In the genomic region with DNA sequence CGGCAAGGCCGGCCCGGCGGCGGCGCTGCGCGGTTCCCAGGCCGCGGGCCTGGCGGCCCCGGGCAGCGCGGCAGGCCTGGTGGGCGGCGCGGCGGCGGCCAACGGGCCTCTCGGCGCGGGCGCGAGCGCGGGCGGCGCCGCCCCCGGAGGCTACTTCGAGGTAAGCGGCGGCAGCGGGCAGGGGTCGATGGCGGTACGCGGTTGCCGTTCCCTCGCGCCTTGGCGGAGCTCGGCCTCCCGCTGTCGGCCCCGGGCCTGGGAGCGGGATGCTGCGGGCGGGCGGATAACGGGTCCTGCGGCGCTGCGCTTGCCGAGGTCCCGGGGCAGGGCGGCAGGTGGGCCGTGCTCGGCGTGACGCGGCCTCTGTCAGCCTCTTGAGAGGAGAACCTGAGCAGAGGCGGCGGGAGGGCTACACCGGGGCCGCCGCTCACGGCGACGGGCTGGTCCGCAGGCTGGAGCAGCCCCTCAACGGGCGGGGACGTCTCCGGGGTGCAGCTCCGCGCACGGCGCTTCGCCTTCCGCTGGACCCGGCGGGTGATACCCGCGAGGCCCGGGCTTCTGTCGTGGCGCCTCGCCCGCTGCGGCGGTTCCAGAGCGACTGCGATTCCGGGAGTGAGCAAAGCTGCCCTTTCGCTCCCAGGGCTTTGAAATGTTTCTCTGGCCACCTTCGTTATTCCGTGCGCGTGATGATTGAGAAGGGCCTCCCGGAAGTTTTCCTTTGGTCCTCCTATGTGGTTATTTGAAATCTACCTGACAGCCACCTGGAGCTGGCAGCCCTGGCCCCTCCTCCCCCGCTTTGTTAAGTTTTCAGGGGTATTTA, we compare ENCODE assay signal across 8 cellular contexts. TPM values are rescaled to one million over a fixed set of nuclear protein-coding genes. Genes with fewer than 3 reads are reported as not detected.
DNase-seq lines count a peak whose midpoint lies in the region; ATAC-seq, FAIRE-seq and TF ChIP-seq lines count a peak whose summit lies in the region.

No MANE protein-coding gene starts in this region.

- intact Hi-C loops in mucosa of descending colon (cut with DNase I, micrococcal nuclease): no loop called here

- H3K4me3 ChIP-seq in endodermal cell (ENCODE audit: low read length) (peak overlapping the region; percentile 90), mucosa of descending colon (peak overlapping the region; percentile 72)

- H3K27ac Mint-ChIP-seq in endodermal cell: peak overlapping the region; percentile 83

- no peaks in the 10 kb centered on the region for H3K27me3 ChIP-seq in endodermal cell (ENCODE audit: control insufficient read depth, insufficient read depth, low read length, poor library complexity, severe bottlenecking)

- peak overlapping the region; percentile 83 for H3K4me3 Mint-ChIP-seq in endodermal cell

- H3K36me3 ChIP-seq in endodermal cell (ENCODE audit: control insufficient read depth, insufficient read depth, low read length) (peaks cover 5% of the 10 kb centered on the region), mucosa of descending colon (ENCODE audit: low read depth) (no peaks in the 10 kb centered on the region)

- H3K4me1 ChIP-seq in endodermal cell (ENCODE audit: control insufficient read depth, insufficient read depth, low read length): no peaks in the 10 kb centered on the region
- peaks cover 16% of the 10 kb centered on the region for H3K4me1 ChIP-seq in mucosa of descending colon (ENCODE audit: low read depth)

- H3K4me1 Mint-ChIP-seq in endodermal cell: peaks cover 10% of the 10 kb centered on the region

- no peaks in the 10 kb centered on the region for H3K27me3 Mint-ChIP-seq in endodermal cell (ENCODE audit: insufficient read depth)

- TF ChIP-seq CTCF in endodermal cell (conservative IDR thresholded peaks at IDR 0.05) (no peak), mucosa of descending colon (IDR thresholded peaks at IDR 0.05) (no peak)

- H3K9ac ChIP-seq in endodermal cell (ENCODE audit: extremely low read depth, low read length, poor library complexity, severe bottlenecking): peak overlapping the region; percentile 86

- 0% methylated on average over 36 to 103 of the region's 103 CpGs for WGBS in endodermal cell (ENCODE audit: insufficient coverage in 1 of 2, insufficient read length in 1 of 2), 2 experiments

- no peaks in the 10 kb centered on the region for H3K9me3 Mint-ChIP-seq in endodermal cell

- H3K9me3 ChIP-seq in endodermal cell (ENCODE audit: control insufficient read depth, low read length) (no peaks in the 10 kb centered on the region), mucosa of descending colon (no peaks in the 10 kb centered on the region)

- in situ Hi-C loops in G401 (cut with HindIII; ENCODE audit: low sequenced_read_pairs): no loop called here

- H3K27ac ChIP-seq in endodermal cell (ENCODE audit: low read depth, low read length): peak overlapping the region; percentile 85

- peaks cover 4% of the 10 kb centered on the region for H3K36me3 Mint-ChIP-seq in endodermal cell (ENCODE audit: low read depth)

- peak; percentile 44 for DNase-seq in G401 (ENCODE audit: low spot score)
- peak; percentile 23 for DNase-seq in HCEC 1CT
- DNase-seq in NCI-H2029 treated with DMSO at 0.1 percent for 48 hours (lab: John Stamatoyannopoulos, UW): peak; percentile 23
- DNase-seq in activated CD8-positive, alpha-beta memory T cell treated with anti-CD3 and anti-CD28 coated beads for 24 hours: peak; percentile 84
- peak; percentile 78 for DNase-seq in endodermal cell
- DNase-seq in mucosa of descending colon: peak; percentile 49 to 81 (median 73)
- DNase-seq in stimulated activated CD8-positive, alpha-beta memory T cell treated with anti-CD3 and anti-CD28 coated beads, Interleukin-4, amount 100 ng/mL, for 24 hours (ENCODE audit: low read depth): peak; percentile 42
- DNase-seq in RCC 7860 (ENCODE audit: low spot score): no peak

- no peak for FAIRE-seq in RCC 7860 (lab: Jason Lieb, UNC)

- peak; percentile 13 for ATAC-seq in mucosa of descending colon

RNA-seq across cellular contexts. Expression of gene FAM193A, which starts 0.8 kb away (rescaled TPM):
- 14.5 and 26.2 TPM in 2 replicates for total RNA-seq in G401 (2014; rRNA removed; shearing (Covaris generic))
- total RNA-seq in endodermal cell: 10 to 100 TPM; 32.1 to 39.0 TPM
- polyA plus RNA-seq in endodermal cell (2013, experiment 1 of 2): 26.9 TPM
- polyA plus RNA-seq in endodermal cell (2013, experiment 2 of 2): 25.5 TPM
- total RNA-seq in mucosa of descending colon: 10 to 100 TPM; 26.7 to 35.2 (median 28.6) TPM
